Comparison of ENCODE assay signal across 10 cellular contexts in genomic region chr17:17391575-17392370, GRCh38.
DNase-seq lines count a peak whose midpoint lies in the region; ATAC-seq, FAIRE-seq and TF ChIP-seq lines count a peak whose summit lies in the region.
"Had no signal": no experiment of that assay in that cellular context is flagged by ENCODE, and none has a peak within 500 bp of the region (broad histone marks: within the 10 kb centered on the region; RNA-seq: fewer than 3 reads in every experiment).

No MANE protein-coding gene starts in this region.

- H3K27me3 ChIP-seq in H1 (replicated peaks in 1 of 4; ENCODE audit: control insufficient read depth in 3 of 4, extremely low read depth in 1 of 4, insufficient read depth in 3 of 4, low read length in 3 of 4): no peaks in the 10 kb centered on the region; a peak in 1 of 7 replicates
- H3K27me3 ChIP-seq in colonic mucosa: no peaks in the 10 kb centered on the region

- no peaks in the 10 kb centered on the region for H3K79me1 ChIP-seq in H1 (ENCODE audit: low read depth, low read length)

- no peak for TF ChIP-seq EP300 in H1 (IDR thresholded peaks at IDR 0.05; ENCODE audit: borderline replicate concordance in 1 of 2, low read depth in 2 of 2, low read length in 2 of 2)

- no peak overlapping the region for H2BK12ac ChIP-seq in H1 (ENCODE audit: low read depth, low read length)

- POLR2A ChIA-PET in activated CD4-positive, alpha-beta memory T cell treated with anti-CD3 and anti-CD28 coated beads, Interleukin-2, amount 10 ng/mL, durations not matched to agents 7 days and 5 days (lab: Charles Lee): interaction anchor here (1.0 to 2.1 kb wide), 3 partner anchors 12 to 85 kb away, joined by 3 to 8 read pairs (median 3); partner anchors contain the start of gene MED9
- POLR2A ChIA-PET in H1 (lab: Charles Lee; ENCODE audit: partially characterized antibody): interaction anchor here (0.7 kb wide), 1 partner anchor 9 kb away, joined by 3 read pairs; no protein-coding TSS in a partner anchor

- peak; percentile 45 for ATAC-seq in stimulated activated memory B cell treated with anti-CD40 and anti-IgM and Interleukin-4, amounts not matched to agents 10 μg/mL and 1 μg/mL and 100 μg/mL, for 72 hours
- ATAC-seq: left lobe of liver had no signal

- TF ChIP-seq POLR2A in H1 (IDR thresholded peaks at IDR 0.05; ENCODE audit: control extremely low read depth in 1 of 2, low read depth in 2 of 2, low read length in 2 of 2): no peak

- H3K23me2 ChIP-seq in H1 (ENCODE audit: low read depth, low read length): no peaks in the 10 kb centered on the region; the same call in 1 of the 2 replicates

- no peak overlapping the region for H2BK120ac ChIP-seq in H1 (replicated peaks; ENCODE audit: low read depth, low read length)

- H3K36me3 ChIP-seq in H1 (ENCODE audit: control insufficient read depth in 2 of 4, insufficient read depth in 4 of 4, low read length in 3 of 4) (no peaks in the 10 kb centered on the region), colonic mucosa (no peaks in the 10 kb centered on the region)
- H3K36me3 ChIP-seq: thoracic aorta had no signal

- no peak overlapping the region for H4K91ac ChIP-seq in H1 (replicated peaks; ENCODE audit: insufficient read length, low read length)

- no peak overlapping the region for H4K8ac ChIP-seq in H1 (ENCODE audit: extremely low read depth, insufficient read depth, low read length)

- H3K79me2 ChIP-seq in H1 (ENCODE audit: control insufficient read depth in 1 of 2, insufficient read depth in 2 of 2, low read length in 2 of 2): no peaks in the 10 kb centered on the region

- H3K27me3 Mint-ChIP-seq in activated CD4-positive, alpha-beta memory T cell treated with anti-CD3 and anti-CD28 coated beads, Interleukin-2, amount 10 ng/mL, durations not matched to agents 7 days and 5 days: peaks cover 8% of the 10 kb centered on the region
- H3K27me3 Mint-ChIP-seq in stimulated activated memory B cell treated with anti-CD40 and anti-IgM and Interleukin-4, amounts not matched to agents 10 μg/mL and 1 μg/mL and 100 μg/mL, for 72 hours: peaks cover 29% of the 10 kb centered on the region
- H3K27me3 Mint-ChIP-seq in progenitor cell of endocrine pancreas: peaks cover 10% of the 10 kb centered on the region

- no peak for TF ChIP-seq RAD21 in H1 (IDR thresholded peaks at IDR 0.05 in 1 of 2, conservative IDR thresholded peaks at IDR 0.05 in 1 of 2; ENCODE audit: low read depth in 2 of 2, low read length in 2 of 2)

- no peaks in the 10 kb centered on the region for H3K4me1 ChIP-seq in H1 (replicated peaks in 1 of 4; ENCODE audit: control insufficient read depth in 3 of 4, insufficient read depth in 4 of 4, low read length in 3 of 4)
- H3K4me1 ChIP-seq in colonic mucosa: no peaks in the 10 kb centered on the region

- CTCF ChIA-PET in activated CD4-positive, alpha-beta memory T cell treated with anti-CD3 and anti-CD28 coated beads, Interleukin-2, amount 10 ng/mL, durations not matched to agents 7 days and 5 days (lab: Charles Lee): interaction anchor here (1.0 to 1.8 kb wide), 5 partner anchors 9 to 105 kb away, joined by 3 to 7 read pairs (median 3); no protein-coding TSS in a partner anchor
- CTCF ChIA-PET in H1 (lab: Charles Lee; ENCODE audit: partially characterized antibody): interaction anchor here (0.6 to 2.3 kb wide), 11 partner anchors 10 to 651 kb away, joined by 3 to 8 read pairs (median 3); no protein-coding TSS in a partner anchor

- no peaks in the 10 kb centered on the region for H3K9me3 ChIP-seq in H1 (ENCODE audit: insufficient read depth in 2 of 2, low read depth in 1 of 2, low read length in 1 of 2)
- no peaks in the 10 kb centered on the region for H3K9me3 ChIP-seq in colonic mucosa
- H3K9me3 ChIP-seq: thoracic aorta had no signal

- no peak overlapping the region for H2AK5ac ChIP-seq in H1 (ENCODE audit: low read depth, low read length)

- 90% methylated on average over 24 of the region's 24 CpGs; no CpG with 5 or more reads in 1 of the 2 experiments for WGBS in H1 (ENCODE audit: extremely low coverage in 1 of 2, insufficient coverage in 1 of 2, insufficient read length in 1 of 2, insufficient replicate concordance in 2 of 2, low coverage in 1 of 2, low lambda C conversion rate in 2 of 2, missing lambda C conversion rate in 1 of 2), 2 experiments

- no peak overlapping the region for H2BK20ac ChIP-seq in H1 (ENCODE audit: low read length)

- peak; percentile 90 for DNase-seq in Jurkat, Clone E6-1 (ENCODE audit: low read depth, low spot score)
- DNase-seq in activated CD4-positive, alpha-beta memory T cell treated with anti-CD3 and anti-CD28 coated beads, Interleukin-2, amount 10 ng/mL, durations not matched to agents 7 days and 5 days: peak; percentile 69
- DNase-seq in H1 (ENCODE audit: low read depth in 1 of 2, low spot score in 2 of 2): no peak
- DNase-seq in cortex of kidney (lab: John Stamatoyannopoulos, UW): no peak
- no peak for DNase-seq in colonic mucosa
- no peak for DNase-seq in progenitor cell of endocrine pancreas (ENCODE audit: low spot score, unreplicated experiment)

- no peaks in the 10 kb centered on the region for H3K9me3 Mint-ChIP-seq in activated CD4-positive, alpha-beta memory T cell treated with anti-CD3 and anti-CD28 coated beads, Interleukin-2, amount 10 ng/mL, durations not matched to agents 7 days and 5 days
- peaks cover 2% of the 10 kb centered on the region for H3K9me3 Mint-ChIP-seq in stimulated activated memory B cell treated with anti-CD40 and anti-IgM and Interleukin-4, amounts not matched to agents 10 μg/mL and 1 μg/mL and 100 μg/mL, for 72 hours
- H3K9me3 Mint-ChIP-seq in progenitor cell of endocrine pancreas (ENCODE audit: low read depth): no peaks in the 10 kb centered on the region

- 0 out of 2 replicates have a peak overlapping the region, but pooled peaks have one; percentile 12 for H2AFZ ChIP-seq in H1 (ENCODE audit: low read length)

- H3K4me2 ChIP-seq in H1 (ENCODE audit: insufficient read depth in 1 of 2, low read depth in 2 of 2, low read length in 2 of 2): no peak overlapping the region

- peak overlapping the region; percentile 60 for H3K4me3 Mint-ChIP-seq in activated CD4-positive, alpha-beta memory T cell treated with anti-CD3 and anti-CD28 coated beads, Interleukin-2, amount 10 ng/mL, durations not matched to agents 7 days and 5 days
- peak overlapping the region; percentile 52 for H3K4me3 Mint-ChIP-seq in stimulated activated memory B cell treated with anti-CD40 and anti-IgM and Interleukin-4, amounts not matched to agents 10 μg/mL and 1 μg/mL and 100 μg/mL, for 72 hours
- H3K4me3 Mint-ChIP-seq in progenitor cell of endocrine pancreas (ENCODE audit: low read depth): no peak overlapping the region

- peaks cover 22% of the 10 kb centered on the region for H3K4me1 Mint-ChIP-seq in activated CD4-positive, alpha-beta memory T cell treated with anti-CD3 and anti-CD28 coated beads, Interleukin-2, amount 10 ng/mL, durations not matched to agents 7 days and 5 days
- peaks cover 11% of the 10 kb centered on the region for H3K4me1 Mint-ChIP-seq in stimulated activated memory B cell treated with anti-CD40 and anti-IgM and Interleukin-4, amounts not matched to agents 10 μg/mL and 1 μg/mL and 100 μg/mL, for 72 hours
- no peaks in the 10 kb centered on the region for H3K4me1 Mint-ChIP-seq in progenitor cell of endocrine pancreas (ENCODE audit: low read depth)

- intact Hi-C loops in colonic mucosa (cut with DNase I): no loop called here

- no peaks in the 10 kb centered on the region for H3K36me3 Mint-ChIP-seq in activated CD4-positive, alpha-beta memory T cell treated with anti-CD3 and anti-CD28 coated beads, Interleukin-2, amount 10 ng/mL, durations not matched to agents 7 days and 5 days (ENCODE audit: low read depth)
- H3K36me3 Mint-ChIP-seq in stimulated activated memory B cell treated with anti-CD40 and anti-IgM and Interleukin-4, amounts not matched to agents 10 μg/mL and 1 μg/mL and 100 μg/mL, for 72 hours: no peaks in the 10 kb centered on the region
- H3K36me3 Mint-ChIP-seq in progenitor cell of endocrine pancreas (ENCODE audit: insufficient read depth): no peaks in the 10 kb centered on the region

- H3K4ac ChIP-seq in H1 (replicated peaks; ENCODE audit: insufficient read length, low read depth, low read length): no peak overlapping the region

- H3K9ac ChIP-seq in H1 (replicated peaks in 1 of 4; ENCODE audit: extremely low read depth in 1 of 4, low read depth in 3 of 4, low read length in 3 of 4) (no peak overlapping the region), colonic mucosa (ENCODE audit: low read depth in 2 of 2, low read length in 2 of 2) (no peak overlapping the region)

- no peak overlapping the region for H2BK15ac ChIP-seq in H1 (ENCODE audit: low read length)

- H4K5ac ChIP-seq in H1 (ENCODE audit: insufficient read length, low read depth, low read length): no peak overlapping the region

- peak overlapping the region; percentile 44 for H3K27ac Mint-ChIP-seq in activated CD4-positive, alpha-beta memory T cell treated with anti-CD3 and anti-CD28 coated beads, Interleukin-2, amount 10 ng/mL, durations not matched to agents 7 days and 5 days
- H3K27ac Mint-ChIP-seq in stimulated activated memory B cell treated with anti-CD40 and anti-IgM and Interleukin-4, amounts not matched to agents 10 μg/mL and 1 μg/mL and 100 μg/mL, for 72 hours: no peak overlapping the region
- H3K27ac Mint-ChIP-seq in progenitor cell of endocrine pancreas: no peak overlapping the region

- H3K27ac ChIP-seq in H1 (ENCODE audit: low read depth, low read length) (no peak overlapping the region), colonic mucosa (no peak overlapping the region)
- H3K27ac ChIP-seq: thoracic aorta had no signal

- H3K14ac ChIP-seq in H1 (ENCODE audit: insufficient read length): no peak overlapping the region

- no peak overlapping the region for H3K23ac ChIP-seq in H1 (ENCODE audit: insufficient read length)

- H3K4me3 ChIP-seq in Jurkat, Clone E6-1 (ENCODE audit: low read length): peak overlapping the region; percentile 27
- H3K4me3 ChIP-seq in H1 (ENCODE audit: extremely low read depth in 1 of 4, insufficient read depth in 2 of 4, low read depth in 3 of 4, low read length in 4 of 4) (no peak overlapping the region), colonic mucosa (no peak overlapping the region)
- H3K4me3 ChIP-seq: thoracic aorta had no signal

- no peak overlapping the region for H2BK5ac ChIP-seq in H1 (ENCODE audit: low read depth, low read length)

- FAIRE-seq in H1 (lab: Jason Lieb, UNC): no peak
- FAIRE-seq: colon had no signal

- H3K56ac ChIP-seq in H1 (replicated peaks; ENCODE audit: insufficient read length, low read depth, low read length): no peak overlapping the region

- H4K20me1 ChIP-seq in H1 (replicated peaks in 1 of 2; ENCODE audit: control insufficient read depth in 1 of 2, insufficient read depth in 2 of 2, low read length in 2 of 2): peaks cover 0 to 2% of the 10 kb centered on the region in 2 experiments

- TF ChIP-seq CTCF in H1 (IDR thresholded peaks at IDR 0.05; ENCODE audit: control extremely low read depth in 1 of 3, insufficient read depth in 1 of 3, low read depth in 1 of 3, low read length in 3 of 3) (no peak), colonic mucosa (IDR thresholded peaks at IDR 0.05) (no peak), progenitor cell of endocrine pancreas (IDR thresholded peaks at IDR 0.05; ENCODE audit: unreplicated experiment) (no peak)

- H3K18ac ChIP-seq in H1 (ENCODE audit: extremely low read depth, low read length): no peak overlapping the region

Comparison
In these comparisons a context has a peak if more than half of its experiments do, and no peak if none do; other contexts are left out.
1. DNase-seq: peak in Jurkat, Clone E6-1 (single experiment) and activated CD4-positive, alpha-beta memory T cell treated with anti-CD3 and anti-CD28 coated beads, Interleukin-2, amount 10 ng/mL, durations not matched to agents 7 days and 5 days (single experiment); none in H1 (0 of 2), cortex of kidney (single experiment), colonic mucosa (single experiment) and progenitor cell of endocrine pancreas (single experiment).